Comparison of ENCODE assay signal across 3 cellular contexts in the genomic region with DNA sequence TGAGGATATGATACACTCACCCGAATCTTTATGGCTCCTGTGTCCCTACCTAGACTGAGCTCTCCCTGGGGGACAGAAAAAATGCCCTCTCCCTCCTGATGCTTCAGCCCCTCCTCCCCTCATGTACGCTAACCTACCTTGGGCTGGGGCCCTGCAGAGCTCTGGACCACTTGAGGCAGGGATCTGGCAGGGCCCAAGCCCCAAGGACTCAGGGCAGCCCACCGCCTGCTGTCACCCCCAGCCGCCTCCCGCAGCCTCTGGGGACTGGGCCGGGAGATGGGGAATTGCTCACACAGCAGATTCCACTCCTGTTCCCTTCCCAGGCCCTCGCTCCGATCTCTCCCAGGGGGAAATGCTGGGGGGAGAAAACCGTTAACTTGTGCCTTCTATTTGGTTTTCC.
A peak's percentile ranks its signal among the peaks of the same experiment; 100 is the strongest.
TF ChIP-seq lines count a peak whose summit lies in the region.

No MANE protein-coding gene starts in this region.

TF ChIP-seq in A549, 52 proteins besides CTCF, POLR2A, EP300 and RAD21:
- TF ChIP-seq MAFK (IDR thresholded peaks at IDR 0.05; ENCODE audit: partially characterized antibody) = peak; percentile 16
- TF ChIP-seq ZFP36 (IDR thresholded peaks at IDR 0.05; ENCODE audit: borderline replicate concordance, partially characterized antibody) = no peak
TF ChIP-seq in A549: peak in this region for 1.

TF ChIP-seq in HEK293, 187 proteins besides CTCF, POLR2A, EP300 and RAD21:
- TF ChIP-seq ZNF837 (tag by site-specific recombination; IDR thresholded peaks at IDR 0.05) (no peak), ZNF121 (tag by site-specific recombination; IDR thresholded peaks at IDR 0.05) (no peak), ZNF239 (tag by site-specific recombination; IDR thresholded peaks at IDR 0.05) (no peak), ZBTB7A (tag by site-specific recombination; IDR thresholded peaks at IDR 0.05; ENCODE audit: low read depth) (no peak), ZIC2 (tag by site-specific recombination; IDR thresholded peaks at IDR 0.05) (peak; percentile 85)

TF ChIP-seq in H1, 55 proteins besides CTCF, POLR2A, EP300 and RAD21:
- TF ChIP-seq SUZ12 (IDR thresholded peaks at IDR 0.05; ENCODE audit: low read length) = 0 out of 2 replicates have a peak, but pooled peaks have one; percentile 10
- no peak for TF ChIP-seq E2F6 (IDR thresholded peaks at IDR 0.05)
- no peak for TF ChIP-seq CBX8 (IDR thresholded peaks at IDR 0.05; ENCODE audit: borderline replicate concordance, low read depth, low read length)
- no peak for TF ChIP-seq PHF8 (conservative IDR thresholded peaks at IDR 0.05; ENCODE audit: low read depth, low read length)
